ENCODE assay signal across 16 cellular contexts in the genomic region with DNA sequence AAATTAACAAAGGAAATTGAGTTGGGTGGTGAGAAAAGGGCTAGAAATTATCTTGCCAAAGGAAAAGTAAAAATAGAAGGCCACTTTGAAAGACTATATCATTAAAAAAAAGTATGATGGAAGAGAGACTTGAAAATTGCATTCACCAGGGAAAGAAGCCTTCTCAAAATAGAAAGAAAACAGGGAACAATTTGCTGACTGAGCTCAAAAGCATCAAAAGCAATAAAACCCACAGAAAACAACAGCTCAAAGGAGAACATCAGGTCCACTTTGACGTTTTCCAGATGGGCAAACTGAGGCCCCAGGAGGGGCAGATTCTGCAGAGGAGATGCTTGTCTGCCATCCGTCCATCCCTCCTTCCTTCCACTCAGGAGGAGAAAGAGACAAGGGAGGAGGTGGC.
A peak's percentile ranks its signal among the peaks of the same experiment; 100 is the strongest.
DNase-seq lines count a peak whose midpoint lies in the region; ATAC-seq, FAIRE-seq and TF ChIP-seq lines count a peak whose summit lies in the region.
"Had no signal": no experiment of that assay in that cellular context is flagged by ENCODE, and none has a peak within 500 bp of the region (broad histone marks: within the 10 kb centered on the region; RNA-seq: fewer than 3 reads in every experiment).

No MANE protein-coding gene starts in this region.

- TF ChIP-seq CTCF in A549 (IDR thresholded peaks at IDR 0.05) (no peak), Calu3 (IDR thresholded peaks at IDR 0.05; ENCODE audit: unreplicated experiment) (no peak), smooth muscle cell (IDR thresholded peaks at IDR 0.05; ENCODE audit: borderline replicate concordance, insufficient read depth, poor library complexity, severe bottlenecking) (no peak)

- no peaks in the 10 kb centered on the region for H3K4me1 ChIP-seq in A549
- peaks cover 9% of the 10 kb centered on the region for H3K4me1 ChIP-seq in mesendoderm (ENCODE audit: control insufficient read depth, low read depth, low read length)
- H3K4me1 ChIP-seq in smooth muscle cell (ENCODE audit: low read depth): no peaks in the 10 kb centered on the region
- H3K4me1 ChIP-seq: Caco-2 had no signal

- no peak overlapping the region for H3K23ac ChIP-seq in mesendoderm (ENCODE audit: low read length)

- 4% methylated on average over 2 of the region's 2 CpGs for WGBS in A549 (ENCODE audit: missing lambda C conversion rate)
- WGBS in mesendoderm (ENCODE audit: extremely low coverage, insufficient coverage, low lambda C conversion rate): no CpG with 5 or more reads among the region's 2 CpGs
- 41% methylated on average over 2 of the region's 2 CpGs for WGBS in smooth muscle cell (ENCODE audit: low lambda C conversion rate)

- no peak overlapping the region for H2BK120ac ChIP-seq in mesendoderm (ENCODE audit: low read depth, low read length)

- peaks cover 18% of the 10 kb centered on the region for H3K4me1 Mint-ChIP-seq in Calu3 (ENCODE audit: low read depth, unreplicated experiment)
- H3K4me1 Mint-ChIP-seq: B cell; CD8-positive, alpha-beta memory T cell had no signal

- POLR2A ChIA-PET in A549 (lab: Yijun Ruan, JAX): no interaction called here

- H3K9me3 ChIP-seq in A549: no peaks in the 10 kb centered on the region
- H3K9me3 ChIP-seq in smooth muscle cell (replicated peaks; ENCODE audit: low read depth): no peaks in the 10 kb centered on the region
- H3K9me3 ChIP-seq: Caco-2 had no signal

- ATAC-seq in A549: no peak
- no peak for ATAC-seq in HG03159 (IDR thresholded peaks at IDR 0.05; ENCODE audit: unreplicated experiment)
- ATAC-seq in HG03108 (IDR thresholded peaks at IDR 0.05; ENCODE audit: unreplicated experiment): no peak

- no peak overlapping the region for H3K18ac ChIP-seq in mesendoderm (ENCODE audit: low read length)

- no peak for TF ChIP-seq EP300 in A549 (IDR thresholded peaks at IDR 0.05)

- peak overlapping the region; percentile 20 for H3K9ac ChIP-seq in mesendoderm (ENCODE audit: low read length)
- H3K9ac ChIP-seq in smooth muscle cell (ENCODE audit: low read depth): no peak overlapping the region

- no peak for FAIRE-seq in A549 (lab: Jason Lieb, UNC)
- FAIRE-seq: H1 had no signal

- no peak overlapping the region for H3K4me3 Mint-ChIP-seq in Calu3 (ENCODE audit: low read depth, unreplicated experiment)
- H3K4me3 Mint-ChIP-seq: B cell; CD8-positive, alpha-beta memory T cell; HFFc6 had no signal

- no peaks in the 10 kb centered on the region for H3K79me1 ChIP-seq in mesendoderm (ENCODE audit: low read length)

- H4K8ac ChIP-seq in mesendoderm (ENCODE audit: low read depth, low read length): no peak overlapping the region

- no peaks in the 10 kb centered on the region for H3K9me3 Mint-ChIP-seq in Calu3 (ENCODE audit: low read depth, unreplicated experiment)
- H3K9me3 Mint-ChIP-seq: HFFc6 had no signal

- H3K4ac ChIP-seq in mesendoderm (ENCODE audit: low read depth, low read length): no peak overlapping the region

- H2AFZ ChIP-seq in smooth muscle cell (ENCODE audit: low read depth): peak overlapping the region; percentile 9

- no peak for DNase-seq in A549 (ENCODE audit: low read depth in 1 of 2, low spot score in 1 of 2)
- no peak for DNase-seq in Calu3
- DNase-seq in mesendoderm: no peak
- DNase-seq in smooth muscle cell (lab: John Stamatoyannopoulos, UW; ENCODE audit: unreplicated experiment): no peak
- DNase-seq in substantia nigra (lab: John Stamatoyannopoulos, UW): no peak
- DNase-seq: Caco-2; CD8-positive, alpha-beta memory T cell; DMS53; GF-D8; HCEC 1CT; HFFc6 had no signal

- H3K79me2 ChIP-seq in mesendoderm (ENCODE audit: control insufficient read depth, insufficient read depth, low read length) (no peaks in the 10 kb centered on the region), smooth muscle cell (ENCODE audit: low read depth) (no peaks in the 10 kb centered on the region)

- no peak overlapping the region for H4K5ac ChIP-seq in mesendoderm (ENCODE audit: low read length)

- intact Hi-C loops in Calu3 (cut with micrococcal nuclease; ENCODE audit: unreplicated experiment): no loop called here

- peak overlapping the region; percentile 93 for H2AK5ac ChIP-seq in mesendoderm (ENCODE audit: low read length)

- TF ChIP-seq RAD21 in A549 (conservative IDR thresholded peaks at IDR 0.05 in 1 of 2, IDR thresholded peaks at IDR 0.05 in 1 of 2): no peak

- peak overlapping the region; percentile 47 for H3K56ac ChIP-seq in mesendoderm (ENCODE audit: low read length)

- H3K27me3 Mint-ChIP-seq in Calu3 (ENCODE audit: unreplicated experiment): peaks cover 38% of the 10 kb centered on the region

- CTCF ChIA-PET in A549 (lab: Yijun Ruan, JAX) (no interaction called here), Calu3 (lab: Charles Lee) (no interaction called here)

- H3K4me2 ChIP-seq in A549: no peak overlapping the region
- no peak overlapping the region for H3K4me2 ChIP-seq in mesendoderm (ENCODE audit: low read length)
- peak overlapping the region; percentile 14 for H3K4me2 ChIP-seq in smooth muscle cell

- H3F3A ChIP-seq in smooth muscle cell (ENCODE audit: low read depth): no peaks in the 10 kb centered on the region

- peak overlapping the region; percentile 10 for H3K27ac Mint-ChIP-seq in Calu3 (ENCODE audit: unreplicated experiment)
- H3K27ac Mint-ChIP-seq: B cell; CD8-positive, alpha-beta memory T cell; HFFc6 had no signal

- peak overlapping the region; percentile 66 for H2BK5ac ChIP-seq in mesendoderm (ENCODE audit: low read length)

- TF ChIP-seq POLR2A in A549 (IDR thresholded peaks at IDR 0.05; ENCODE audit: low read length): no peak

- H3K27ac ChIP-seq in A549 (no peak overlapping the region), mesendoderm (ENCODE audit: low read depth, low read length) (no peak overlapping the region), smooth muscle cell (ENCODE audit: low read depth) (no peak overlapping the region), substantia nigra (ENCODE audit: low read depth, low read length, poor library complexity, severe bottlenecking) (no peak overlapping the region)

- H3K4me3 ChIP-seq in A549 (no peak overlapping the region), mesendoderm (ENCODE audit: low read length) (no peak overlapping the region), smooth muscle cell (no peak overlapping the region)

- H3K36me3 Mint-ChIP-seq in Calu3 (ENCODE audit: insufficient read depth, unreplicated experiment): no peaks in the 10 kb centered on the region
- H3K36me3 Mint-ChIP-seq: CD14-positive monocyte; CD8-positive, alpha-beta memory T cell had no signal

- no peaks in the 10 kb centered on the region for H3K27me3 ChIP-seq in mesendoderm (ENCODE audit: insufficient read depth, low read length, poor library complexity)
- H3K27me3 ChIP-seq in smooth muscle cell (ENCODE audit: low read depth): no peaks in the 10 kb centered on the region

- BruUV-seq in Calu3 (replicated peaks; lab: Mats Ljungman, UMichigan): no TSS peak

- no peak overlapping the region for H2BK15ac ChIP-seq in mesendoderm (replicated peaks; ENCODE audit: low read depth)

- H3K36me3 ChIP-seq in mesendoderm (ENCODE audit: control insufficient read depth, insufficient read depth, low read length) (no peaks in the 10 kb centered on the region), smooth muscle cell (ENCODE audit: low read depth) (no peaks in the 10 kb centered on the region)

- H4K20me1 ChIP-seq in smooth muscle cell (ENCODE audit: low read depth): no peaks in the 10 kb centered on the region

TF ChIP-seq in A549, 52 proteins besides CTCF, POLR2A, EP300 and RAD21:
- TF ChIP-seq HDAC2 (IDR thresholded peaks at IDR 0.05): no peak
- no peak for TF ChIP-seq CHD2 (IDR thresholded peaks at IDR 0.05; ENCODE audit: low read length, partially characterized antibody)
- TF ChIP-seq JUNB (IDR thresholded peaks at IDR 0.05): no peak
- TF ChIP-seq MAFK (IDR thresholded peaks at IDR 0.05; ENCODE audit: partially characterized antibody): peak; percentile 84
